In the genomic region with DNA sequence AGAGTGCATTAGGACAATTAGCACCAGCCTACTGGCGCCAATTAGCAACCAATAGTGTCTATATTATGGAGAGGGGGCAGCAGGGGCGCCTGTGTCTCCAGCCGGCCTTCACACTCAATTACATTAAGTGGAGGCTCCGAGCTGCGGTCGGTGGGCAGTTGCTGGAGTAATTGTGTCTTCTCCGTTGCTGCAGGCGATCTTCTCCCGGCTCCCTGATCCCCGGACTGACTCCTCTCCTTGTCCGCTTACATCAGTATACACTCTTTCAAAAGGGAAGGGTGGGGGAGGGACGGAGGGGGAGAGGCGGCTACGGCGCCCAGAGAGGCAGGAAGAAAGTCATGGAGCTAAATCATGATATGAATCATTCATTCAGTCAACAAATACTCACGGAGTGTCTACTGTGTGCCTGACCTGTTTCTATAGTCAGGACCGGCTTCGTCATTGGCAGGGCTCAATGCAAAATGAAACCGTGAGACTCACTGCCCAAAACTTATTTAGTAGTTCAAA, we compare ENCODE assay signal across 13 cellular contexts.
DNase-seq lines count a peak whose midpoint lies in the region; TF ChIP-seq lines count a peak whose summit lies in the region.
"Had no signal": no experiment of that assay in that cellular context is flagged by ENCODE, and none has a peak within 500 bp of the region (broad histone marks: within the 10 kb centered on the region; RNA-seq: fewer than 3 reads in every experiment).

No MANE protein-coding gene starts in this region.

- H3K4me3 ChIP-seq in SJSA1 (peak overlapping the region; percentile 11; the same call in 1 of the 2 replicates), fibroblast of mammary gland (ENCODE audit: control insufficient read depth, low read depth, low read length) (no peak overlapping the region)
- H3K4me3 ChIP-seq: suprapubic skin had no signal

- H3K27ac ChIP-seq in SJSA1: no peak overlapping the region
- H3K27ac ChIP-seq: suprapubic skin had no signal

- no peak for TF ChIP-seq CTCF in fibroblast of mammary gland (conservative IDR thresholded peaks at IDR 0.05; ENCODE audit: control insufficient read depth, insufficient read depth, low read depth, low read length)

- no peaks in the 10 kb centered on the region for H3K4me1 ChIP-seq in SJSA1 (replicated peaks)
- H3K4me1 ChIP-seq: Caco-2, suprapubic skin had no signal

- 0 out of 2 replicates have a peak, but pooled peaks cover 2% of the 10 kb centered on the region for H3K27me3 ChIP-seq in SJSA1 (replicated peaks)

- no peaks in the 10 kb centered on the region for H3K36me3 ChIP-seq in SJSA1
- H3K36me3 ChIP-seq: suprapubic skin had no signal

- DNase-seq in HCEC 1CT: peak; percentile 15
- peak; percentile 4 to 45 for DNase-seq in SJSA1 (ENCODE audit: low read depth in 1 of 2, low spot score in 2 of 2)
- peak; percentile 29 for DNase-seq in fibroblast of mammary gland (ENCODE audit: low read depth)
- peak; percentile 37 for DNase-seq in stromal cell of bone marrow (ENCODE audit: low read depth)
- DNase-seq in NK-92 treated with Interleukin-12 subunit alpha and Interleukin-12 subunit beta, amount 100 ng/mL, for 24 hours (lab: John Stamatoyannopoulos, UW): no peak
- no peak for DNase-seq in kidney glomerular epithelial cell (lab: John Stamatoyannopoulos, UW)
- DNase-seq in A172 (ENCODE audit: low spot score): no peak
- DNase-seq: activated CD4-positive, alpha-beta T cell treated with anti-CD3 and anti-CD28 coated beads for 48 hours; Caco-2; effector memory CD8-positive, alpha-beta T cell; NCI-H187 treated with DMSO at 0.1 percent for 48 hours; SW 1271 had no signal

- H3K9me3 ChIP-seq in SJSA1 (replicated peaks): no peaks in the 10 kb centered on the region
- H3K9me3 ChIP-seq: Caco-2, suprapubic skin had no signal

Comparison
In these comparisons a context has a peak if more than half of its experiments do, and no peak if none do; other contexts are left out.
1. DNase-seq: peak in HCEC 1CT (single experiment), SJSA1 (2 of 2), fibroblast of mammary gland (single experiment) and stromal cell of bone marrow (single experiment); none in NK-92 treated with Interleukin-12 subunit alpha and Interleukin-12 subunit beta, amount 100 ng/mL, for 24 hours (single experiment), kidney glomerular epithelial cell (single experiment) and A172 (single experiment).